23 cellular contexts compared by ENCODE assay signal in genomic region chr19:35156673-35157014, GRCh38. TPM values are rescaled to one million over a fixed set of nuclear protein-coding genes. Genes with fewer than 3 reads are reported as not detected.
DNase-seq lines count a peak whose midpoint lies in the region; ATAC-seq, FAIRE-seq and TF ChIP-seq lines count a peak whose summit lies in the region.
"Had no signal": no experiment of that assay in that cellular context is flagged by ENCODE, and none has a peak within 500 bp of the region (broad histone marks: within the 10 kb centered on the region; RNA-seq: fewer than 3 reads in every experiment).

No MANE protein-coding gene starts in this region.

- no peak for DNase-seq in activated CD4-positive, alpha-beta T cell treated with anti-CD3 and anti-CD28 coated beads, Interleukin-2, amount 10 ng/mL, durations not matched to agents 24 days and 14 days
- DNase-seq in activated CD4-positive, alpha-beta T cell treated with anti-CD3 and anti-CD28 coated beads, Interleukin-2, amount 50 U/mL, for 4 hours: no peak
- no peak for DNase-seq in activated T-helper 2 cell treated with anti-CD3 and anti-CD28 coated beads, Interferon-gamma antibody, Interleukin-2, Interleukin-4, amounts not matched to agents 10 μg/mL and 5 μg/mL and 100 μg/mL, durations not matched to agents 14 hours and 24 hours and 36 hours (ENCODE audit: low spot score)
- DNase-seq in natural killer cell (no peak), HTR-8/SVneo (ENCODE audit: insufficient read length, low spot score) (no peak), testis (no peak)
- DNase-seq: activated CD4-positive, alpha-beta T cell treated with anti-CD3 and anti-CD28 coated beads for 1 hour; activated gamma-delta T cell; Caco-2; foreskin fibroblast; left ventricle myocardium inferior; NCI-H1930; NCI-H524 treated with DMSO at 0.1 percent for 48 hours; stimulated activated CD4-positive, alpha-beta T cell treated with anti-CD3 and anti-CD28 coated beads, Interleukin-15, amount 100 ng/mL, for 24 hours had no signal

- H3K4me3 ChIP-seq in testis: no peak overlapping the region

- intact Hi-C loops in activated CD4-positive, alpha-beta T cell treated with anti-CD3 and anti-CD28 coated beads, Interleukin-2, amount 10 ng/mL, durations not matched to agents 24 days and 14 days (cut with micrococcal nuclease): no loop called here
- intact Hi-C loops in activated T-helper 2 cell treated with anti-CD3 and anti-CD28 coated beads, Interferon-gamma antibody, Interleukin-2, Interleukin-4, amounts not matched to agents 10 μg/mL and 5 μg/mL and 100 μg/mL, durations not matched to agents 14 hours and 24 hours and 36 hours (cut with micrococcal nuclease): loop anchor here (5.0 kb wide), 1 partner anchor 191 kb away; the partner anchor contains the start of gene FFAR1
- intact Hi-C loops in natural killer cell (cut with micrococcal nuclease): loop anchor here (5.0 kb wide), 1 partner anchor 111 kb away; the partner anchor contains the start of gene USF2
- intact Hi-C loops in testis (cut with DNase I; ENCODE audit: low total_unique reads): no loop called here

- H3K4me1 Mint-ChIP-seq in activated CD4-positive, alpha-beta T cell treated with anti-CD3 and anti-CD28 coated beads, Interleukin-2, amount 10 ng/mL, durations not matched to agents 24 days and 14 days: peaks cover 48% of the 10 kb centered on the region
- peaks cover 23 to 39% (median 29%) of the 10 kb centered on the region in 3 donors for H3K4me1 Mint-ChIP-seq in IgD-negative memory B cell
- H3K4me1 Mint-ChIP-seq in activated T-helper 2 cell treated with anti-CD3 and anti-CD28 coated beads, Interferon-gamma antibody, Interleukin-2, Interleukin-4, amounts not matched to agents 10 μg/mL and 5 μg/mL and 100 μg/mL, durations not matched to agents 14 hours and 24 hours and 36 hours (ENCODE audit: low read depth): peaks cover 36% of the 10 kb centered on the region
- H3K4me1 Mint-ChIP-seq in natural killer cell: peaks cover 52 to 53% of the 10 kb centered on the region in 2 donors

- peaks cover 4% of the 10 kb centered on the region for H3K27me3 Mint-ChIP-seq in activated CD4-positive, alpha-beta T cell treated with anti-CD3 and anti-CD28 coated beads, Interleukin-2, amount 10 ng/mL, durations not matched to agents 24 days and 14 days
- peaks cover 3% of the 10 kb centered on the region for H3K27me3 Mint-ChIP-seq in IgD-negative memory B cell
- H3K27me3 Mint-ChIP-seq in activated T-helper 2 cell treated with anti-CD3 and anti-CD28 coated beads, Interferon-gamma antibody, Interleukin-2, Interleukin-4, amounts not matched to agents 10 μg/mL and 5 μg/mL and 100 μg/mL, durations not matched to agents 14 hours and 24 hours and 36 hours (ENCODE audit: low read depth): peaks cover 6% of the 10 kb centered on the region
- no peaks in the 10 kb centered on the region for H3K27me3 Mint-ChIP-seq in natural killer cell (ENCODE audit: low read depth in 2 of 2)

- H3K4me1 ChIP-seq in testis: peaks cover 9% of the 10 kb centered on the region

- no peaks in the 10 kb centered on the region for H3K36me3 ChIP-seq in testis (ENCODE audit: low read depth, missing control alignments)

- 76 to 80% methylated on average over 7 of the region's 7 CpGs for WGBS in testis, 2 donors

- H3K27ac Mint-ChIP-seq in activated CD4-positive, alpha-beta T cell treated with anti-CD3 and anti-CD28 coated beads, Interleukin-2, amount 10 ng/mL, durations not matched to agents 24 days and 14 days: peak overlapping the region; percentile 100
- H3K27ac Mint-ChIP-seq in IgD-negative memory B cell (peak overlapping the region in 2 of 3 donors; percentile 90 to 97), natural killer cell (peak overlapping the region; percentile 90 to 99)
- peak overlapping the region; percentile 100 for H3K27ac Mint-ChIP-seq in activated T-helper 2 cell treated with anti-CD3 and anti-CD28 coated beads, Interferon-gamma antibody, Interleukin-2, Interleukin-4, amounts not matched to agents 10 μg/mL and 5 μg/mL and 100 μg/mL, durations not matched to agents 14 hours and 24 hours and 36 hours

- peaks cover 66% of the 10 kb centered on the region for H3K36me3 Mint-ChIP-seq in activated CD4-positive, alpha-beta T cell treated with anti-CD3 and anti-CD28 coated beads, Interleukin-2, amount 10 ng/mL, durations not matched to agents 24 days and 14 days (ENCODE audit: low read depth)
- H3K36me3 Mint-ChIP-seq in IgD-negative memory B cell (peaks cover 10% of the 10 kb centered on the region), natural killer cell (peaks cover 30% of the 10 kb centered on the region)
- H3K36me3 Mint-ChIP-seq in activated T-helper 2 cell treated with anti-CD3 and anti-CD28 coated beads, Interferon-gamma antibody, Interleukin-2, Interleukin-4, amounts not matched to agents 10 μg/mL and 5 μg/mL and 100 μg/mL, durations not matched to agents 14 hours and 24 hours and 36 hours (ENCODE audit: low read depth): peaks cover 70% of the 10 kb centered on the region

- H3K27me3 ChIP-seq in testis: no peaks in the 10 kb centered on the region

- peaks cover 9% of the 10 kb centered on the region for H3K9me3 Mint-ChIP-seq in activated CD4-positive, alpha-beta T cell treated with anti-CD3 and anti-CD28 coated beads, Interleukin-2, amount 10 ng/mL, durations not matched to agents 24 days and 14 days
- H3K9me3 Mint-ChIP-seq in IgD-negative memory B cell (peaks cover 0 to under 1% (median 0%) of the 10 kb centered on the region in 3 donors), natural killer cell (no peaks in the 10 kb centered on the region)
- H3K9me3 Mint-ChIP-seq in activated T-helper 2 cell treated with anti-CD3 and anti-CD28 coated beads, Interferon-gamma antibody, Interleukin-2, Interleukin-4, amounts not matched to agents 10 μg/mL and 5 μg/mL and 100 μg/mL, durations not matched to agents 14 hours and 24 hours and 36 hours: peaks cover 6% of the 10 kb centered on the region

- FAIRE-seq in HTR-8/SVneo (lab: Jason Lieb, UNC): no peak
- FAIRE-seq: A204.1, G401.6, RCC 7860 had no signal

- no peak for TF ChIP-seq CTCF in natural killer cell (IDR thresholded peaks at IDR 0.05)
- no peak for TF ChIP-seq CTCF in testis (IDR thresholded peaks at IDR 0.05)

- no peaks in the 10 kb centered on the region for H3K9me3 ChIP-seq in testis
- H3K9me3 ChIP-seq: Caco-2, left ventricle myocardium inferior had no signal

- no peak for ATAC-seq in natural killer cell
- no peak for ATAC-seq in esophagus mucosa

- no peak overlapping the region for H3K27ac ChIP-seq in testis
- H3K27ac ChIP-seq: left ventricle myocardium inferior had no signal

- H3K4me3 Mint-ChIP-seq in activated CD4-positive, alpha-beta T cell treated with anti-CD3 and anti-CD28 coated beads, Interleukin-2, amount 10 ng/mL, durations not matched to agents 24 days and 14 days: peak overlapping the region; percentile 100
- H3K4me3 Mint-ChIP-seq in IgD-negative memory B cell (peak overlapping the region; percentile 25 to 99 (median 90)), natural killer cell (peak overlapping the region; percentile 100)
- H3K4me3 Mint-ChIP-seq in activated T-helper 2 cell treated with anti-CD3 and anti-CD28 coated beads, Interferon-gamma antibody, Interleukin-2, Interleukin-4, amounts not matched to agents 10 μg/mL and 5 μg/mL and 100 μg/mL, durations not matched to agents 14 hours and 24 hours and 36 hours (ENCODE audit: low read depth): peak overlapping the region; percentile 100

- no peak for TF ChIP-seq POLR2A in testis (IDR thresholded peaks at IDR 0.05)

RNA-seq across cellular contexts. Expression of gene FXYD5, which starts 2.1 kb away (rescaled TPM):
- 273 and 286 TPM in 2 replicates for total RNA-seq in activated CD4-positive, alpha-beta T cell treated with anti-CD3 and anti-CD28 coated beads, Interleukin-2, amount 10 ng/mL, durations not matched to agents 24 days and 14 days
- 417 TPM for polyA plus RNA-seq in IgD-negative memory B cell
- total RNA-seq in activated T-helper 2 cell treated with anti-CD3 and anti-CD28 coated beads, Interferon-gamma antibody, Interleukin-2, Interleukin-4, amounts not matched to agents 10 μg/mL and 5 μg/mL and 100 μg/mL, durations not matched to agents 14 hours and 24 hours and 36 hours: 257 and 271 TPM in 2 replicates
- 100 to 1,000 TPM; 226 to 270 (median 231) TPM for total RNA-seq in natural killer cell
- 114 TPM for total RNA-seq in esophagus mucosa
- 10 to 100 TPM in 1 of 2 donors, 1 to 10 TPM in 1; 5.7 to 17.5 TPM for total RNA-seq in testis
- polyA plus RNA-seq in testis (ENCODE audit: insufficient read depth, low read depth, low replicate concordance): 38.1 TPM

RNA-seq across cellular contexts. Expression of gene FXYD7, which starts 13.6 kb away (rescaled TPM):
- total RNA-seq in activated CD4-positive, alpha-beta T cell treated with anti-CD3 and anti-CD28 coated beads, Interleukin-2, amount 10 ng/mL, durations not matched to agents 24 days and 14 days: 0.23 TPM in 1 of 2 replicates, not detected in the other
- polyA plus RNA-seq in IgD-negative memory B cell: 4.2 TPM
- 0.28 TPM in 1 of 2 replicates, not detected in the other for total RNA-seq in activated T-helper 2 cell treated with anti-CD3 and anti-CD28 coated beads, Interferon-gamma antibody, Interleukin-2, Interleukin-4, amounts not matched to agents 10 μg/mL and 5 μg/mL and 100 μg/mL, durations not matched to agents 14 hours and 24 hours and 36 hours
- total RNA-seq in natural killer cell: 1 to 10 TPM; 4.0 to 5.4 (median 4.9) TPM
- total RNA-seq in esophagus mucosa: not detected
- 1 to 10 TPM in 1 of 2 donors, not detected in 1; 1.2 TPM for total RNA-seq in testis
- polyA plus RNA-seq in testis (ENCODE audit: insufficient read depth, low read depth, low replicate concordance): 2.1 TPM
- total RNA-seq: Caco-2, left ventricle myocardium inferior, myocyte, renal cortical epithelial cell had no signal

RNA-seq across cellular contexts. Expression of gene FXYD1, which starts 18.0 kb away (rescaled TPM):
- 0.79 TPM in 1 of 2 replicates, not detected in the other for total RNA-seq in activated CD4-positive, alpha-beta T cell treated with anti-CD3 and anti-CD28 coated beads, Interleukin-2, amount 10 ng/mL, durations not matched to agents 24 days and 14 days
- polyA plus RNA-seq in IgD-negative memory B cell (7.1 TPM), testis (ENCODE audit: insufficient read depth, low read depth, low replicate concordance) (48.5 TPM)
- 0.71 TPM in 1 of 2 replicates, not detected in the other for total RNA-seq in activated T-helper 2 cell treated with anti-CD3 and anti-CD28 coated beads, Interferon-gamma antibody, Interleukin-2, Interleukin-4, amounts not matched to agents 10 μg/mL and 5 μg/mL and 100 μg/mL, durations not matched to agents 14 hours and 24 hours and 36 hours
- total RNA-seq in natural killer cell (not detected), esophagus mucosa (2.1 TPM), testis (10 to 100 TPM in 1 of 2 donors, 1 to 10 TPM in 1; 2.3 to 11.1 TPM)
- total RNA-seq: Caco-2; renal cortical epithelial cell; T-helper 1 cell treated with Interleukin-12 subunit alpha and Interleukin-12 subunit beta and Interleukin-4 antibody, amounts not matched to agents 30 ng/mL and 1 ng/mL, for 36 hours had no signal

RNA-seq across cellular contexts. Expression of gene LGI4, which starts 21.8 kb away (rescaled TPM):
- total RNA-seq in activated CD4-positive, alpha-beta T cell treated with anti-CD3 and anti-CD28 coated beads, Interleukin-2, amount 10 ng/mL, durations not matched to agents 24 days and 14 days: 0.07 and 0.16 TPM in 2 replicates
- polyA plus RNA-seq in IgD-negative memory B cell: not detected
- 0.27 TPM in 1 of 2 replicates, not detected in the other for total RNA-seq in activated T-helper 2 cell treated with anti-CD3 and anti-CD28 coated beads, Interferon-gamma antibody, Interleukin-2, Interleukin-4, amounts not matched to agents 10 μg/mL and 5 μg/mL and 100 μg/mL, durations not matched to agents 14 hours and 24 hours and 36 hours
- under 1 TPM in 2 of 3 donors, not detected in 1; 0.49 to 0.72 TPM for total RNA-seq in natural killer cell
- 1.4 TPM for total RNA-seq in esophagus mucosa
- 1 to 10 TPM; 4.5 to 7.9 TPM for total RNA-seq in testis
- polyA plus RNA-seq in testis (ENCODE audit: insufficient read depth, low read depth, low replicate concordance): 4.5 TPM
- total RNA-seq: renal cortical epithelial cell had no signal

RNA-seq across cellular contexts. Expression of gene FXYD3, which starts 41.0 kb away (rescaled TPM):
- total RNA-seq in activated CD4-positive, alpha-beta T cell treated with anti-CD3 and anti-CD28 coated beads, Interleukin-2, amount 10 ng/mL, durations not matched to agents 24 days and 14 days: not detected in 2 replicates
- polyA plus RNA-seq in IgD-negative memory B cell: not detected
- total RNA-seq in activated T-helper 2 cell treated with anti-CD3 and anti-CD28 coated beads, Interferon-gamma antibody, Interleukin-2, Interleukin-4, amounts not matched to agents 10 μg/mL and 5 μg/mL and 100 μg/mL, durations not matched to agents 14 hours and 24 hours and 36 hours: not detected in 2 replicates
- not detected for total RNA-seq in natural killer cell
- 736 TPM for total RNA-seq in esophagus mucosa
- 1 to 10 TPM in 1 of 2 donors, not detected in 1; 2.6 TPM for total RNA-seq in testis
- polyA plus RNA-seq in testis (ENCODE audit: insufficient read depth, low read depth, low replicate concordance): not detected
- total RNA-seq: renal cortical epithelial cell; T-helper 1 cell treated with Interleukin-12 subunit alpha and Interleukin-12 subunit beta and Interleukin-4 antibody, amounts not matched to agents 30 ng/mL and 1 ng/mL, for 36 hours; temporal lobe had no signal

Comparison
In these comparisons a context has a peak if more than half of its experiments do, and no peak if none do; other contexts are left out.
1. intact Hi-C loops: an anchor here in activated T-helper 2 cell treated with anti-CD3 and anti-CD28 coated beads, Interferon-gamma antibody, Interleukin-2, Interleukin-4, amounts not matched to agents 10 μg/mL and 5 μg/mL and 100 μg/mL, durations not matched to agents 14 hours and 24 hours and 36 hours (5.0 kb wide) and natural killer cell (5.0 kb wide); none called in activated CD4-positive, alpha-beta T cell treated with anti-CD3 and anti-CD28 coated beads, Interleukin-2, amount 10 ng/mL, durations not matched to agents 24 days and 14 days and testis.